1 cellular context compared by ENCODE assay signal in genomic region chr11:6232899-6233298, GRCh38.
TF ChIP-seq lines count a peak whose summit lies in the region.

No MANE protein-coding gene starts in this region.

TF ChIP-seq in SK-N-SH treated with all-trans-retinoic acid at 6 μM for 48 hours, 23 proteins besides CTCF, POLR2A, EP300 and RAD21 (continued from another document):
- no peak for TF ChIP-seq GLIS3 (CRISPR knock-in tag; IDR thresholded peaks at IDR 0.05)
- no peak for TF ChIP-seq CSRNP3 (CRISPR knock-in tag; IDR thresholded peaks at IDR 0.05)
- TF ChIP-seq ISL1 (CRISPR knock-in tag; IDR thresholded peaks at IDR 0.05), result no peak
- TF ChIP-seq RARB (CRISPR knock-in tag; IDR thresholded peaks at IDR 0.05), result no peak
- no peak for TF ChIP-seq BACH2 (CRISPR knock-in tag; IDR thresholded peaks at IDR 0.05; ENCODE audit: borderline replicate concordance)
- TF ChIP-seq SNAI2 (CRISPR knock-in tag; IDR thresholded peaks at IDR 0.05), result no peak
- no peak for TF ChIP-seq ESRRG (CRISPR knock-in tag; IDR thresholded peaks at IDR 0.05)
- TF ChIP-seq OSR1 (CRISPR knock-in tag; IDR thresholded peaks at IDR 0.05), result no peak
- TF ChIP-seq TOX (CRISPR knock-in tag; IDR thresholded peaks at IDR 0.05; ENCODE audit: borderline replicate concordance), result no peak
- no peak for TF ChIP-seq ZC3H10 (CRISPR knock-in tag; IDR thresholded peaks at IDR 0.05)
- no peak for TF ChIP-seq ZFP30 (CRISPR knock-in tag; IDR thresholded peaks at IDR 0.05)
- TF ChIP-seq ARNTL (CRISPR knock-in tag; IDR thresholded peaks at IDR 0.05; ENCODE audit: borderline replicate concordance, low read depth), result no peak
- TF ChIP-seq CREB5 (CRISPR knock-in tag; IDR thresholded peaks at IDR 0.05; ENCODE audit: low read depth), result no peak
- TF ChIP-seq, protein P1, sequence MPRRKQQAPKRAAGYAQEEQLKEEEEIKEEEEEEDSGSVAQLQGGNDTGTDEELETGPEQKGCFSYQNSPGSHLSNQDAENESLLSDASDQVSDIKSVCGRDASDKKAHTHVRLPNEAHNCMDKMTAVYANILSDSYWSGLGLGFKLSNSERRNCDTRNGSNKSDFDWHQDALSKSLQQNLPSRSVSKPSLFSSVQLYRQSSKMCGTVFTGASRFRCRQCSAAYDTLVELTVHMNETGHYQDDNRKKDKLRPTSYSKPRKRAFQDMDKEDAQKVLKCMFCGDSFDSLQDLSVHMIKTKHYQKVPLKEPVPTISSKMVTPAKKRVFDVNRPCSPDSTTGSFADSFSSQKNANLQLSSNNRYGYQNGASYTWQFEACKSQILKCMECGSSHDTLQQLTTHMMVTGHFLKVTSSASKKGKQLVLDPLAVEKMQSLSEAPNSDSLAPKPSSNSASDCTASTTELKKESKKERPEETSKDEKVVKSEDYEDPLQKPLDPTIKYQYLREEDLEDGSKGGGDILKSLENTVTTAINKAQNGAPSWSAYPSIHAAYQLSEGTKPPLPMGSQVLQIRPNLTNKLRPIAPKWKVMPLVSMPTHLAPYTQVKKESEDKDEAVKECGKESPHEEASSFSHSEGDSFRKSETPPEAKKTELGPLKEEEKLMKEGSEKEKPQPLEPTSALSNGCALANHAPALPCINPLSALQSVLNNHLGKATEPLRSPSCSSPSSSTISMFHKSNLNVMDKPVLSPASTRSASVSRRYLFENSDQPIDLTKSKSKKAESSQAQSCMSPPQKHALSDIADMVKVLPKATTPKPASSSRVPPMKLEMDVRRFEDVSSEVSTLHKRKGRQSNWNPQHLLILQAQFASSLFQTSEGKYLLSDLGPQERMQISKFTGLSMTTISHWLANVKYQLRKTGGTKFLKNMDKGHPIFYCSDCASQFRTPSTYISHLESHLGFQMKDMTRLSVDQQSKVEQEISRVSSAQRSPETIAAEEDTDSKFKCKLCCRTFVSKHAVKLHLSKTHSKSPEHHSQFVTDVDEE (CRISPR knock-in tag; IDR thresholded peaks at IDR 0.05), result no peak
